ENCODE assay signal across 8 cellular contexts in genomic region chr17:20944014-20944905, GRCh38.
A peak's percentile ranks its signal among the peaks of the same experiment; 100 is the strongest.
DNase-seq lines count a peak whose midpoint lies in the region; ATAC-seq and TF ChIP-seq lines count a peak whose summit lies in the region.

No MANE protein-coding gene starts in this region.

- H3K4me3 ChIP-seq in DOHH2 (ENCODE audit: low read length) (no peak overlapping the region), Loucy (ENCODE audit: low read length, poor library complexity, severe bottlenecking) (no peak overlapping the region)

- H3K79me2 ChIP-seq in DOHH2 (ENCODE audit: control insufficient read depth, low read length) (no peaks in the 10 kb centered on the region), Loucy (ENCODE audit: insufficient read depth, low read length) (no peaks in the 10 kb centered on the region)

- no peak for ATAC-seq in GM18858 (IDR thresholded peaks at IDR 0.05; ENCODE audit: unreplicated experiment)

- no peaks in the 10 kb centered on the region for H4K20me1 ChIP-seq in DOHH2 (ENCODE audit: control insufficient read depth, insufficient read depth, low read depth, low read length)
- no peaks in the 10 kb centered on the region for H4K20me1 ChIP-seq in Loucy (ENCODE audit: insufficient read depth, low read length, poor library complexity, severe bottlenecking)

- H3K4me1 ChIP-seq in DOHH2 (ENCODE audit: control insufficient read depth, low read length) (no peaks in the 10 kb centered on the region), Loucy (ENCODE audit: insufficient read depth, low read length, poor library complexity, severe bottlenecking) (no peaks in the 10 kb centered on the region)

- DNase-seq in activated CD4-positive, alpha-beta T cell treated with anti-CD3 and anti-CD28 coated beads, Interleukin-2, amount 50 U/mL, for 1 hour = peak; percentile 16
- DNase-seq in left kidney (ENCODE audit: low read depth, low spot score) (peak; percentile 60), UCSD-AML1 (lab: John Stamatoyannopoulos, UW; ENCODE audit: unreplicated experiment) (no peak), dedifferentiated amniotic fluid mesenchymal stem cell (ENCODE audit: extremely low spot score) (no peak), hippocampal formation (lab: John Stamatoyannopoulos, UW) (no peak)

- peak overlapping the region; percentile 45; the same call in 1 of the 2 replicates for H2AFZ ChIP-seq in Loucy (ENCODE audit: low read length)

- H3K9me3 ChIP-seq in DOHH2 (ENCODE audit: control insufficient read depth, insufficient read depth, low read length) (no peaks in the 10 kb centered on the region), Loucy (ENCODE audit: insufficient read depth, low read depth, low read length) (no peaks in the 10 kb centered on the region)

- no peaks in the 10 kb centered on the region for H3K9me2 ChIP-seq in DOHH2 (replicated peaks; ENCODE audit: control insufficient read depth, low read length)
- no peaks in the 10 kb centered on the region for H3K9me2 ChIP-seq in Loucy (replicated peaks; ENCODE audit: low read depth, low read length)

- no peak overlapping the region for H3K9ac ChIP-seq in Loucy (ENCODE audit: low read depth, low read length, poor library complexity, severe bottlenecking)

- TF ChIP-seq CTCF in DOHH2 (IDR thresholded peaks at IDR 0.05; ENCODE audit: low read depth, low read length, poor library complexity, severe bottlenecking) (peak; percentile 52), Loucy (conservative IDR thresholded peaks at IDR 0.05; ENCODE audit: low read length) (peak; percentile 60)

- no peaks in the 10 kb centered on the region for H3K36me3 ChIP-seq in DOHH2 (ENCODE audit: control insufficient read depth, low read length)
- H3K36me3 ChIP-seq in Loucy (ENCODE audit: insufficient read depth, low read length) = no peaks in the 10 kb centered on the region

- H3K27me3 ChIP-seq in DOHH2 (ENCODE audit: control insufficient read depth, low read length) = peaks cover 5% of the 10 kb centered on the region; the same call in 1 of the 2 replicates
- no peaks in the 10 kb centered on the region for H3K27me3 ChIP-seq in Loucy (ENCODE audit: insufficient read depth, low read length, poor library complexity, severe bottlenecking)

- H3K4me2 ChIP-seq in DOHH2 (ENCODE audit: low read length) (no peak overlapping the region), Loucy (ENCODE audit: low read depth, low read length, poor library complexity, severe bottlenecking) (no peak overlapping the region)

- no peak overlapping the region for H3K27ac ChIP-seq in DOHH2 (ENCODE audit: low read depth, low read length)

- H3F3A ChIP-seq in DOHH2 (ENCODE audit: control insufficient read depth, insufficient read depth) (no peaks in the 10 kb centered on the region), Loucy (ENCODE audit: low read depth) (no peaks in the 10 kb centered on the region)

Comparison
In these comparisons a context has a peak if more than half of its experiments do, and no peak if none do; other contexts are left out.
1. DNase-seq: peak in activated CD4-positive, alpha-beta T cell treated with anti-CD3 and anti-CD28 coated beads, Interleukin-2, amount 50 U/mL, for 1 hour (single experiment) and left kidney (single experiment); none in UCSD-AML1 (single experiment), dedifferentiated amniotic fluid mesenchymal stem cell (single experiment) and hippocampal formation (0 of 2).